ENCODE assay signal across 17 cellular contexts in genomic region chr21:45580181-45580575, GRCh38.
"Had no signal": no experiment of that assay in that cellular context is flagged by ENCODE, and none has a peak within 500 bp of the region (broad histone marks: within the 10 kb centered on the region; RNA-seq: fewer than 3 reads in every experiment).

No MANE protein-coding gene starts in this region.

- H3K36me3 ChIP-seq: neural progenitor cell, tibial artery had no signal

- H3K36me3 Mint-ChIP-seq: activated naive CD4-positive, alpha-beta T cell treated with anti-CD3 and anti-CD28 coated beads, Interleukin-2, amount 50 U/mL, for 24 hours; neural progenitor cell had no signal

- H3K4me1 Mint-ChIP-seq: activated B cell treated with CpG ODN at 0.5 μM for 24 hours; activated naive CD4-positive, alpha-beta T cell treated with anti-CD3 and anti-CD28 coated beads, Interleukin-2, amount 50 U/mL, for 24 hours; naive thymus-derived CD4-positive, alpha-beta T cell had no signal

- H3K9me3 ChIP-seq: tibial artery had no signal

- H3K27ac Mint-ChIP-seq: activated B cell treated with CpG ODN at 0.5 μM for 24 hours; activated CD8-positive, alpha-beta T cell treated with anti-CD3 and anti-CD28 coated beads for 36 hours; activated naive CD4-positive, alpha-beta T cell treated with anti-CD3 and anti-CD28 coated beads, Interleukin-2, amount 50 U/mL, for 24 hours; effector memory CD8-positive, alpha-beta T cell; memory B cell; naive thymus-derived CD4-positive, alpha-beta T cell; neural progenitor cell; T-helper 2 cell treated with Interferon-gamma antibody and Interleukin-4, amounts not matched to agents 5 μg/mL and 100 μg/mL, for 36 hours had no signal

- H3K27ac ChIP-seq: epithelial cell of prostate, neural progenitor cell, parathyroid adenoma, tibial artery had no signal

- H3K27me3 Mint-ChIP-seq: activated CD8-positive, alpha-beta T cell treated with anti-CD3 and anti-CD28 coated beads for 36 hours; activated naive CD4-positive, alpha-beta T cell treated with anti-CD3 and anti-CD28 coated beads, Interleukin-2, amount 50 U/mL, for 24 hours had no signal

- H3K27me3 ChIP-seq: neural progenitor cell had no signal

- H3K4me1 ChIP-seq: parathyroid adenoma, tibial artery had no signal

- H3K4me3 Mint-ChIP-seq: activated B cell treated with CpG ODN at 0.5 μM for 24 hours; activated CD8-positive, alpha-beta T cell treated with anti-CD3 and anti-CD28 coated beads for 36 hours; activated naive CD4-positive, alpha-beta T cell treated with anti-CD3 and anti-CD28 coated beads, Interleukin-2, amount 50 U/mL, for 24 hours; effector memory CD8-positive, alpha-beta T cell; memory B cell; naive thymus-derived CD4-positive, alpha-beta T cell; neural progenitor cell; T-helper 2 cell treated with Interferon-gamma antibody and Interleukin-4, amounts not matched to agents 5 μg/mL and 100 μg/mL, for 36 hours had no signal

- H3K9me3 Mint-ChIP-seq: activated naive CD4-positive, alpha-beta T cell treated with anti-CD3 and anti-CD28 coated beads, Interleukin-2, amount 50 U/mL, for 24 hours; effector memory CD8-positive, alpha-beta T cell had no signal

- DNase-seq: activated B cell treated with CpG ODN at 0.5 μM for 24 hours; activated CD4-positive, alpha-beta T cell treated with anti-CD3 and anti-CD28 coated beads for 4 hours; activated CD8-positive, alpha-beta T cell treated with anti-CD3 and anti-CD28 coated beads for 36 hours; activated gamma-delta T cell; effector memory CD8-positive, alpha-beta T cell; foreskin fibroblast; stimulated activated CD4-positive, alpha-beta T cell treated with anti-CD3 and anti-CD28 coated beads, Interleukin-1b, Interleukin-23, amount 100 ng/mL, for 48 hours; stimulated activated naive CD4-positive, alpha-beta T cell treated with Interleukin-2 at 50 U/mL for 16 hours; substantia nigra had no signal

- H3K4me3 ChIP-seq: neural progenitor cell, tibial artery had no signal

- ATAC-seq: activated CD8-positive, alpha-beta T cell treated with anti-CD3 and anti-CD28 coated beads for 36 hours; effector memory CD8-positive, alpha-beta T cell; naive thymus-derived CD4-positive, alpha-beta T cell had no signal
